In genomic region chrX:39456894-39457600, GRCh38 we compare ENCODE assay signal across 18 cellular contexts.
"Had no signal": no experiment of that assay in that cellular context is flagged by ENCODE, and none has a peak within 500 bp of the region (broad histone marks: within the 10 kb centered on the region; RNA-seq: fewer than 3 reads in every experiment).

No MANE protein-coding gene starts in this region.

- H3K4me3 ChIP-seq: ascending aorta, cardiac muscle cell, colonic mucosa, esophagus muscularis mucosa, neural progenitor cell, ovary, stomach had no signal

- H3K9ac ChIP-seq: neural progenitor cell had no signal

- H2AFZ ChIP-seq: neural progenitor cell had no signal

- H3K36me3 Mint-ChIP-seq: neural progenitor cell had no signal

- DNase-seq: activated CD4-positive, alpha-beta T cell treated with anti-CD3 and anti-CD28 coated beads for 1 hour; activated CD4-positive, alpha-beta T cell treated with anti-CD3 and anti-CD28 coated beads, Interleukin-2, amount 50 U/mL, for 48 hours; activated naive CD4-positive, alpha-beta T cell treated with Interleukin-2 at 50 U/mL for 16 hours; colonic mucosa; foreskin fibroblast; hypothalamus; kidney glomerular epithelial cell; ovary; stimulated activated CD4-positive, alpha-beta T cell treated with anti-CD3 and anti-CD28 coated beads, Interleukin-12 subunit alpha, Interleukin-12 subunit beta, amount 100 ng/mL, for 4 hours; stimulated activated CD4-positive, alpha-beta T cell treated with anti-CD3 and anti-CD28 coated beads, Interleukin-2, amount 100 ng/mL, for 24 hours; stomach; T-helper 9 cell had no signal

- H3K4me1 Mint-ChIP-seq: activated T-helper 17 cell treated with anti-CD3 and anti-CD28 coated beads, Interleukin-2, amount 50 U/mL, for 72 hours had no signal

- ATAC-seq: activated T-helper 17 cell treated with anti-CD3 and anti-CD28 coated beads, Interleukin-2, amount 50 U/mL, for 72 hours had no signal

- H3K27ac Mint-ChIP-seq: activated T-helper 17 cell treated with anti-CD3 and anti-CD28 coated beads, Interleukin-2, amount 50 U/mL, for 72 hours; neural progenitor cell had no signal

- H3K4me1 ChIP-seq: ascending aorta, colonic mucosa, esophagus muscularis mucosa, neural progenitor cell, stomach had no signal

- H3K27me3 Mint-ChIP-seq: activated T-helper 17 cell treated with anti-CD3 and anti-CD28 coated beads, Interleukin-2, amount 50 U/mL, for 72 hours had no signal

- H3K9me3 Mint-ChIP-seq: activated T-helper 17 cell treated with anti-CD3 and anti-CD28 coated beads, Interleukin-2, amount 50 U/mL, for 72 hours had no signal

- H3K27ac ChIP-seq: ascending aorta, cardiac muscle cell, colonic mucosa, esophagus muscularis mucosa, neural progenitor cell, ovary, stomach, VCaP had no signal

- H3K36me3 ChIP-seq: ascending aorta, cardiac muscle cell, colonic mucosa, esophagus muscularis mucosa, neural progenitor cell, ovary, stomach had no signal

- H3K27me3 ChIP-seq: ascending aorta, cardiac muscle cell, colonic mucosa, esophagus muscularis mucosa, neural progenitor cell, ovary, stomach had no signal

- H3K4me3 Mint-ChIP-seq: activated T-helper 17 cell treated with anti-CD3 and anti-CD28 coated beads, Interleukin-2, amount 50 U/mL, for 72 hours; neural progenitor cell had no signal

- H3K4me2 ChIP-seq: neural progenitor cell had no signal

- H3K9me3 ChIP-seq: ascending aorta, colonic mucosa, ovary had no signal
